2 cellular contexts compared by ENCODE assay signal in the genomic region with DNA sequence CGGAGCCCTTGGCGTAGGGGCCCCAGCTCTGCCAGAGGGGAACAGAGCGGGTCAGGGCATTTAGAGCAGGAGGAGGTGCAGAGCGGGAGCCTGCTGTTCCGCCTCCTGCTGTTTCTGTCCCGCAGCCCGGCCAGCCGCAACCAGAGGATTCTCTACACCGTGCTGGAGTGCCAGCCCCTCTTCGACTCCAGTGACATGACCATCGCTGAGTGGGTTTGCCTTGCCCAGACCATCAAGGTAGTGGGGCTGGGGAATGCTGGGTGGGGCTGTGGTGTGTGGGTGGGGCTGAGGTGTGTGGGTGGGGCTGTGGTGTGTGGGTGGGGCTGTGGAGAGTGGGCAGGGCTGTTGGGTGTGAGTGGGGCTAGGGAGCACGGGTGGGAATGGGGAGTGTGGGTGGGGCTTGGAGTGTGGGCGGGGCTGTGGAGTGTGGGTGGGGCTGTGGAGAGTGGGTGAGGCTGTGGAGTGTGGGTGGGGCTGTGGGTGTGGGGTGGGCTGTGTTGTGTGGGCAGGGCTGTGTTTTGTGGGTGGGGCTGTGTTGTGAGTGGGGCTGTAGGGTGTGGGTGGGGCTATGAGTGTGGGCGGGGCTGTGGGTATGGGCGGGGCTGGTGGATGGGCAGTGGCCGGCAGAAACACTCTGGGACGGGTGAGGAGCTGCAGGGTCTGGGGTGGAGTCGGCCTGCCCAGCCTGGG.
TF ChIP-seq lines count a peak whose summit lies in the region.

No MANE protein-coding gene starts in this region.

TF ChIP-seq in A549, 52 proteins besides CTCF, POLR2A, EP300 and RAD21:
- TF ChIP-seq, protein P1, sequence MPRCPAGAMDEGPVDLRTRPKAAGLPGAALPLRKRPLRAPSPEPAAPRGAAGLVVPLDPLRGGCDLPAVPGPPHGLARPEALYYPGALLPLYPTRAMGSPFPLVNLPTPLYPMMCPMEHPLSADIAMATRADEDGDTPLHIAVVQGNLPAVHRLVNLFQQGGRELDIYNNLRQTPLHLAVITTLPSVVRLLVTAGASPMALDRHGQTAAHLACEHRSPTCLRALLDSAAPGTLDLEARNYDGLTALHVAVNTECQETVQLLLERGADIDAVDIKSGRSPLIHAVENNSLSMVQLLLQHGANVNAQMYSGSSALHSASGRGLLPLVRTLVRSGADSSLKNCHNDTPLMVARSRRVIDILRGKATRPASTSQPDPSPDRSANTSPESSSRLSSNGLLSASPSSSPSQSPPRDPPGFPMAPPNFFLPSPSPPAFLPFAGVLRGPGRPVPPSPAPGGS (IDR thresholded peaks at IDR 0.05) = no peak

TF ChIP-seq in GM23338, 12 proteins besides CTCF, POLR2A, EP300 and RAD21 (continued from another document):
- TF ChIP-seq, protein P2, sequence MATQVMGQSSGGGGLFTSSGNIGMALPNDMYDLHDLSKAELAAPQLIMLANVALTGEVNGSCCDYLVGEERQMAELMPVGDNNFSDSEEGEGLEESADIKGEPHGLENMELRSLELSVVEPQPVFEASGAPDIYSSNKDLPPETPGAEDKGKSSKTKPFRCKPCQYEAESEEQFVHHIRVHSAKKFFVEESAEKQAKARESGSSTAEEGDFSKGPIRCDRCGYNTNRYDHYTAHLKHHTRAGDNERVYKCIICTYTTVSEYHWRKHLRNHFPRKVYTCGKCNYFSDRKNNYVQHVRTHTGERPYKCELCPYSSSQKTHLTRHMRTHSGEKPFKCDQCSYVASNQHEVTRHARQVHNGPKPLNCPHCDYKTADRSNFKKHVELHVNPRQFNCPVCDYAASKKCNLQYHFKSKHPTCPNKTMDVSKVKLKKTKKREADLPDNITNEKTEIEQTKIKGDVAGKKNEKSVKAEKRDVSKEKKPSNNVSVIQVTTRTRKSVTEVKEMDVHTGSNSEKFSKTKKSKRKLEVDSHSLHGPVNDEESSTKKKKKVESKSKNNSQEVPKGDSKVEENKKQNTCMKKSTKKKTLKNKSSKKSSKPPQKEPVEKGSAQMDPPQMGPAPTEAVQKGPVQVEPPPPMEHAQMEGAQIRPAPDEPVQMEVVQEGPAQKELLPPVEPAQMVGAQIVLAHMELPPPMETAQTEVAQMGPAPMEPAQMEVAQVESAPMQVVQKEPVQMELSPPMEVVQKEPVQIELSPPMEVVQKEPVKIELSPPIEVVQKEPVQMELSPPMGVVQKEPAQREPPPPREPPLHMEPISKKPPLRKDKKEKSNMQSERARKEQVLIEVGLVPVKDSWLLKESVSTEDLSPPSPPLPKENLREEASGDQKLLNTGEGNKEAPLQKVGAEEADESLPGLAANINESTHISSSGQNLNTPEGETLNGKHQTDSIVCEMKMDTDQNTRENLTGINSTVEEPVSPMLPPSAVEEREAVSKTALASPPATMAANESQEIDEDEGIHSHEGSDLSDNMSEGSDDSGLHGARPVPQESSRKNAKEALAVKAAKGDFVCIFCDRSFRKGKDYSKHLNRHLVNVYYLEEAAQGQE (IDR thresholded peaks at IDR 0.05; ENCODE audit: unreplicated experiment) = no peak
- no peak for TF ChIP-seq STAT1 (IDR thresholded peaks at IDR 0.05; ENCODE audit: unreplicated experiment)
- no peak for TF ChIP-seq EZH2phosphoT487 (IDR thresholded peaks at IDR 0.05; ENCODE audit: unreplicated experiment)
